19 cellular contexts compared by ENCODE assay signal in the genomic region with DNA sequence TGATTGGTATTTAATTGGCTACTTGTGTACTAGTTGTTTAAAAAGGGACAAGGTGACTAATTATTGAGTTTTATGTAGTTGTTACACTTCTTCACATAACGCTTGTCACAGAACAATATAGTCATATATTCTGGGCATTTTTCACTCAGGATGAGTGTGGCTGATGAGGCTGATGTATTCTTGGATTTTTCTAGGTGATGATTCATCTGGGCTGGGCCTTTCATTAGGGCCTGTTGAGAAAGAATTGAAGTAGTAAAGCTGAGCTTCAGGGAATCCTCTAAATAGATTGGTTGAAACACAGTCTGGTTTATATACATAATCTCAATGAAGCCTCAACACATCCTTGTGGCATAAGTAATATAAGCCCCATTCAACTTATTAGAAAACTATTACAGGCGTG.
"Had no signal": no experiment of that assay in that cellular context is flagged by ENCODE, and none has a peak within 500 bp of the region (broad histone marks: within the 10 kb centered on the region; RNA-seq: fewer than 3 reads in every experiment).

No MANE protein-coding gene starts in this region.

- DNase-seq: activated CD4-positive, alpha-beta T cell treated with anti-CD3 and anti-CD28 coated beads, Interleukin-2, amount 10 ng/mL, durations not matched to agents 7 days and 5 days; activated effector memory CD4-positive, alpha-beta T cell treated with Interleukin-2 at 50 U/mL for 16 hours; amniotic stem cell; central memory CD4-positive, alpha-beta T cell; colonic mucosa; esophagus squamous epithelium; foreskin melanocyte; heart left ventricle; naive thymus-derived CD8-positive, alpha-beta T cell; stimulated activated CD4-positive, alpha-beta T cell treated with anti-CD3 and anti-CD28 coated beads, Interleukin-15, amount 100 ng/mL, for 24 hours; stimulated activated CD4-positive, alpha-beta T cell treated with anti-CD3 and anti-CD28 coated beads, Interleukin-4, amount 100 ng/mL, for 1 hour; stimulated activated naive CD8-positive, alpha-beta T cell treated with anti-CD3 and anti-CD28 coated beads, Interleukin-15, Interleukin-2, amounts not matched to agents 100 U/mL and 50 U/mL, for 24 hours; SW 1271 had no signal

- H3K36me3 Mint-ChIP-seq: activated naive CD4-positive, alpha-beta T cell treated with anti-CD3 and anti-CD28 coated beads, Interleukin-2, amount 50 U/mL, for 24 hours; naive thymus-derived CD8-positive, alpha-beta T cell; type B pancreatic cell; WTC11 had no signal

- H3K4me3 Mint-ChIP-seq: activated CD4-positive, alpha-beta T cell treated with anti-CD3 and anti-CD28 coated beads, Interleukin-2, amount 10 ng/mL, durations not matched to agents 7 days and 5 days; activated naive CD4-positive, alpha-beta T cell treated with anti-CD3 and anti-CD28 coated beads, Interleukin-2, amount 50 U/mL, for 24 hours; naive thymus-derived CD8-positive, alpha-beta T cell; type B pancreatic cell; WTC11 had no signal

- H3K4me1 Mint-ChIP-seq: activated naive CD4-positive, alpha-beta T cell treated with anti-CD3 and anti-CD28 coated beads, Interleukin-2, amount 50 U/mL, for 24 hours had no signal

- H3K27me3 ChIP-seq: colonic mucosa, right atrium auricular region, SJSA1 had no signal

- H3K9me3 Mint-ChIP-seq: activated CD4-positive, alpha-beta T cell treated with anti-CD3 and anti-CD28 coated beads, Interleukin-2, amount 10 ng/mL, durations not matched to agents 7 days and 5 days; activated naive CD4-positive, alpha-beta T cell treated with anti-CD3 and anti-CD28 coated beads, Interleukin-2, amount 50 U/mL, for 24 hours; naive thymus-derived CD8-positive, alpha-beta T cell; type B pancreatic cell; WTC11 had no signal

- H3K27ac ChIP-seq: colonic mucosa, esophagus squamous epithelium, heart left ventricle, right atrium auricular region, SJSA1, skin epidermis had no signal

- H3K4me1 ChIP-seq: colonic mucosa, esophagus squamous epithelium, heart left ventricle, right atrium auricular region, SJSA1 had no signal

- ATAC-seq: heart left ventricle; naive thymus-derived CD8-positive, alpha-beta T cell; stimulated activated naive CD8-positive, alpha-beta T cell treated with anti-CD3 and anti-CD28 coated beads, Interleukin-15, Interleukin-2, amounts not matched to agents 100 U/mL and 50 U/mL, for 24 hours; WTC11 had no signal

- H3K27me3 Mint-ChIP-seq: activated naive CD4-positive, alpha-beta T cell treated with anti-CD3 and anti-CD28 coated beads, Interleukin-2, amount 50 U/mL, for 24 hours had no signal

- H3K27ac Mint-ChIP-seq: activated CD4-positive, alpha-beta T cell treated with anti-CD3 and anti-CD28 coated beads, Interleukin-2, amount 10 ng/mL, durations not matched to agents 7 days and 5 days; activated naive CD4-positive, alpha-beta T cell treated with anti-CD3 and anti-CD28 coated beads, Interleukin-2, amount 50 U/mL, for 24 hours; naive thymus-derived CD8-positive, alpha-beta T cell; type B pancreatic cell; WTC11 had no signal
